ENCODE assay signal across 13 cellular contexts in genomic region chr20:4470375-4470774, GRCh38.
A peak's percentile ranks its signal among the peaks of the same experiment; 100 is the strongest.
DNase-seq lines count a peak whose midpoint lies in the region; ATAC-seq and TF ChIP-seq lines count a peak whose summit lies in the region.
"Had no signal": no experiment of that assay in that cellular context is flagged by ENCODE, and none has a peak within 500 bp of the region (broad histone marks: within the 10 kb centered on the region; RNA-seq: fewer than 3 reads in every experiment).

No MANE protein-coding gene starts in this region.

- H3K4me3 ChIP-seq in AG09309 (ENCODE audit: control insufficient read depth, low read depth, low read length) = no peak overlapping the region
- peak overlapping the region; percentile 88 for H3K4me3 ChIP-seq in SK-N-MC
- H3K4me3 ChIP-seq: gastrocnemius medialis had no signal

- ATAC-seq in Right ventricle myocardium inferior (no peak), GM19324 (IDR thresholded peaks at IDR 0.05; ENCODE audit: low FRiP score, unreplicated experiment) (no peak)
- ATAC-seq: gastrocnemius medialis, Panc1 had no signal

- H3K27ac ChIP-seq in SK-N-MC (peak overlapping the region; percentile 96), substantia nigra (ENCODE audit: low read depth, low read length, poor library complexity, severe bottlenecking) (no peak overlapping the region)
- H3K27ac ChIP-seq: gastrocnemius medialis had no signal

- intact Hi-C loops in Right ventricle myocardium inferior (cut with DNase I) = no loop called here

- H3K9me3 ChIP-seq in SK-N-MC (ENCODE audit: low read depth, low read length) = no peaks in the 10 kb centered on the region
- H3K9me3 ChIP-seq: gastrocnemius medialis had no signal

- peaks cover 1% of the 10 kb centered on the region; the same call in 1 of the 2 replicates for H3K36me3 ChIP-seq in SK-N-MC (ENCODE audit: insufficient read depth, low read length)
- H3K36me3 ChIP-seq: gastrocnemius medialis had no signal

- TF ChIP-seq CTCF in AG09309 (IDR thresholded peaks at IDR 0.05; ENCODE audit: control insufficient read depth, insufficient read depth, low read depth, low read length, missing control alignments) = peak; percentile 42

- H3K9ac ChIP-seq in SK-N-MC (ENCODE audit: insufficient read length) = peak overlapping the region; percentile 86

- DNase-seq in AG09309 (ENCODE audit: low read depth) = peak; percentile 97
- peak; percentile 83 for DNase-seq in HCEC 1CT
- peak; percentile 91 for DNase-seq in SK-N-MC (ENCODE audit: low read depth, low spot score)
- peak; percentile 37 for DNase-seq in iris pigment epithelial cell (ENCODE audit: low read depth)
- DNase-seq in Right ventricle myocardium inferior (ENCODE audit: missing footprints) = no peak
- DNase-seq in substantia nigra (lab: John Stamatoyannopoulos, UW) = no peak
- no peak for DNase-seq in DMS53 treated with DMSO at 0.1 percent for 48 hours (lab: John Stamatoyannopoulos, UW; ENCODE audit: unreplicated experiment)
- DNase-seq: activated CD4-positive, alpha-beta T cell treated with anti-CD3 and anti-CD28 coated beads for 48 hours; amygdala; gastrocnemius medialis; stimulated activated CD8-positive, alpha-beta memory T cell treated with anti-CD3 and anti-CD28 coated beads, Interleukin-4, amount 100 ng/mL, for 48 hours had no signal

Comparison
In these comparisons a context has a peak if more than half of its experiments do, and no peak if none do; other contexts are left out.
1. DNase-seq: peak in AG09309 (single experiment), HCEC 1CT (single experiment), SK-N-MC (single experiment) and iris pigment epithelial cell (single experiment); none in Right ventricle myocardium inferior (single experiment), substantia nigra (0 of 49) and DMS53 treated with DMSO at 0.1 percent for 48 hours (single experiment).